ENCODE assay signal across 19 cellular contexts in the genomic region with DNA sequence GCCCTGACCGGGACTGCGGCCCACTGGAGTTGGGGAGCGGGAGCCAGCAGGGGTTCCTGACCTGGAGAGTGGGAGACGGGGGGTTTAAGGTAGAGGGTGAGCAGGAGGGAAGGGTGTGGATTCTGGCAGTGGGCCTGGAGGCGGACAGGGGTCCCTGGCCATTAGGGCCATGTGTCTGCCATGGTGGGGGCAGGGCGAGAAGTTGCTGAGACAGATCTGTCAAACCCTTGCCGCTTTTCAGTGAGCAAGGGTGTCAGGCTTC. TPM values are rescaled to one million over a fixed set of nuclear protein-coding genes. Genes with fewer than 3 reads are reported as not detected.
"Had no signal": no experiment of that assay in that cellular context is flagged by ENCODE, and none has a peak within 500 bp of the region (broad histone marks: within the 10 kb centered on the region; RNA-seq: fewer than 3 reads in every experiment).

No MANE protein-coding gene starts in this region.

- H3K27ac ChIP-seq: PC-9, RWPE1, SJCRH30, SK-N-MC had no signal

- H3K36me3 ChIP-seq: SJCRH30, WERI-Rb-1 had no signal

- FAIRE-seq: bronchial epithelial cell, RCC 7860 had no signal

- H3K27me3 ChIP-seq: SJCRH30 had no signal

- H3K4me2 ChIP-seq: PC-9 had no signal

- H3K9me3 ChIP-seq: SJCRH30 had no signal

- H3K4me3 ChIP-seq: PC-9, SJCRH30, SK-N-MC had no signal

- DNase-seq: activated CD4-positive, alpha-beta T cell treated with anti-CD3 and anti-CD28 coated beads for 1 hour; activated CD4-positive, CD25-positive, alpha-beta regulatory T cell; activated CD8-positive, alpha-beta memory T cell treated with anti-CD3 and anti-CD28 coated beads, Interleukin-2, amount 50 U/mL, for 48 hours; NCI-H2171; NCI-H510A had no signal

- H2AFZ ChIP-seq: PC-9 had no signal

RNA-seq across cellular contexts. Expression of a gene that starts 38.1 kb away (rescaled TPM):
- total RNA-seq: activated CD4-positive, alpha-beta memory T cell treated with anti-CD3 and anti-CD28 coated beads, Interleukin-2, amount 10 ng/mL, durations not matched to agents 7 days and 5 days; activated CD8-positive, alpha-beta memory T cell treated with anti-CD3 and anti-CD28 coated beads, Interleukin-2, amount 10 ng/mL, durations not matched to agents 7 days and 5 days; bronchial epithelial cell; M059J; OCI-LY7; PC-9; Right ventricle myocardium superior; SJCRH30; T-helper 1 cell treated with Interleukin-12 subunit alpha and Interleukin-12 subunit beta and Interleukin-4 antibody, amounts not matched to agents 30 ng/mL and 1 ng/mL, for 36 hours; T-helper 2 cell treated with Interferon-gamma antibody and Interleukin-4, amounts not matched to agents 100 ng/mL and 5 ng/mL, for 36 hours had no signal

RNA-seq across cellular contexts. Expression of a gene that starts 53.1 kb away (rescaled TPM):
- total RNA-seq: activated CD4-positive, alpha-beta memory T cell treated with anti-CD3 and anti-CD28 coated beads, Interleukin-2, amount 10 ng/mL, durations not matched to agents 7 days and 5 days; OCI-LY7 had no signal

RNA-seq across cellular contexts. Expression of a gene that starts 55.4 kb away (rescaled TPM):
- total RNA-seq: activated CD4-positive, alpha-beta memory T cell treated with anti-CD3 and anti-CD28 coated beads, Interleukin-2, amount 10 ng/mL, durations not matched to agents 7 days and 5 days; activated CD8-positive, alpha-beta memory T cell treated with anti-CD3 and anti-CD28 coated beads, Interleukin-2, amount 10 ng/mL, durations not matched to agents 7 days and 5 days; bronchial epithelial cell; M059J; OCI-LY7; PC-9; Right ventricle myocardium superior; T-helper 1 cell treated with Interleukin-12 subunit alpha and Interleukin-12 subunit beta and Interleukin-4 antibody, amounts not matched to agents 30 ng/mL and 1 ng/mL, for 36 hours; T-helper 2 cell treated with Interferon-gamma antibody and Interleukin-4, amounts not matched to agents 100 ng/mL and 5 ng/mL, for 36 hours had no signal
